Comparison of ENCODE assay signal across 19 cellular contexts in the genomic region with DNA sequence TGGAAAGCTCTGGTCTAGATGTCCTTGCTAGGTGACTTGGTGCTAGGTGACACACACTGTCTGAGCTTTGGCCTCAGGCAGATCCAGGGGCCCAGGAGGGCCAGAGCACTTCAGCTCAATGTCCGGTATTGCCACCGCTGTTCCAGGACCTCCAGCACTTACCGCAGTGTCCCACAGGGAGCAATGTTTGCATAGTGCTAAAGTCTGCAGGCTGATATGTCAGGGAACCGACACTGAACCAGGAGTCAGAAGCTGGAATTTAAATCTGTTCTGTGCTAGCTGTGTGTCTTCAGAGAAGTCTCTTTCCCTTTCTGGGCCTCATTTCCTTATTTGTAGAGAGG.
"Had no signal": no experiment of that assay in that cellular context is flagged by ENCODE, and none has a peak within 500 bp of the region (broad histone marks: within the 10 kb centered on the region; RNA-seq: fewer than 3 reads in every experiment).

No MANE protein-coding gene starts in this region.

- H3K4me3 ChIP-seq: dorsolateral prefrontal cortex, heart left ventricle, left ventricle myocardium inferior, mucosa of descending colon, ovary, smooth muscle cell, suprapubic skin, thyroid gland, upper lobe of left lung, vagina had no signal

- ATAC-seq: heart left ventricle; naive thymus-derived CD8-positive, alpha-beta T cell; right cardiac atrium had no signal

- H3K27ac ChIP-seq: heart left ventricle, left ventricle myocardium inferior, ovary, suprapubic skin, thyroid gland, vagina had no signal

- H3K36me3 ChIP-seq: ovary had no signal

- H3K4me1 Mint-ChIP-seq: naive thymus-derived CD8-positive, alpha-beta T cell had no signal

- H3K27me3 Mint-ChIP-seq: naive thymus-derived CD8-positive, alpha-beta T cell had no signal

- H3K4me3 Mint-ChIP-seq: immature natural killer cell; naive thymus-derived CD8-positive, alpha-beta T cell had no signal

- H3K4me2 ChIP-seq: smooth muscle cell had no signal

- H3K27me3 ChIP-seq: dorsolateral prefrontal cortex, heart left ventricle, ovary, suprapubic skin, thyroid gland, upper lobe of left lung, vagina had no signal

- DNase-seq: cortex of kidney; effector CD8-positive, alpha-beta T cell; foreskin melanocyte; heart left ventricle; immature natural killer cell; left ventricle myocardium inferior; mucosa of descending colon; naive thymus-derived CD8-positive, alpha-beta T cell; nucleus accumbens; ovary; right cardiac atrium; stimulated activated CD4-positive, alpha-beta T cell treated with anti-CD3 and anti-CD28 coated beads, Interleukin-2, amount 100 ng/mL, for 48 hours; stimulated activated naive CD4-positive, alpha-beta T cell treated with Interleukin-2 at 50 U/mL for 16 hours; thyroid gland had no signal

- H3K9me3 ChIP-seq: heart left ventricle, left ventricle myocardium inferior, mucosa of descending colon, ovary, suprapubic skin, thyroid gland, upper lobe of left lung, vagina had no signal

- H3K27ac Mint-ChIP-seq: immature natural killer cell; naive thymus-derived CD8-positive, alpha-beta T cell had no signal

- H3K9me3 Mint-ChIP-seq: immature natural killer cell; naive thymus-derived CD8-positive, alpha-beta T cell had no signal

- H3K4me1 ChIP-seq: heart left ventricle, left ventricle myocardium inferior, suprapubic skin, thyroid gland, vagina had no signal
